Comparison of ENCODE assay signal across 9 cellular contexts in genomic region chr7:27187702-27188665, GRCh38. TPM values are rescaled to one million over a fixed set of nuclear protein-coding genes. Genes with fewer than 3 reads are reported as not detected.
DNase-seq lines count a peak whose midpoint lies in the region; ATAC-seq and TF ChIP-seq lines count a peak whose summit lies in the region.
"Had no signal": no experiment of that assay in that cellular context is flagged by ENCODE, and none has a peak within 500 bp of the region (broad histone marks: within the 10 kb centered on the region; RNA-seq: fewer than 3 reads in every experiment).

No MANE protein-coding gene starts in this region.

- DNase-seq in activated CD8-positive, alpha-beta memory T cell treated with anti-CD3 and anti-CD28 coated beads, Interleukin-2, amount 50 U/mL, for 48 hours = peak; percentile 55
- DNase-seq in kidney epithelial cell (ENCODE audit: low read depth) (no peak), iPS-NIHi11 (ENCODE audit: low spot score) (no peak), OCI-M1 (lab: John Stamatoyannopoulos, UW) (no peak)
- peak; percentile 27 for DNase-seq in stimulated activated CD8-positive, alpha-beta memory T cell treated with anti-CD3 and anti-CD28 coated beads, Interleukin-4, amount 100 ng/mL, for 48 hours
- DNase-seq: T-helper 9 cell had no signal

- no peaks in the 10 kb centered on the region for H3K9me3 ChIP-seq in HUES6 (ENCODE audit: control insufficient read depth, insufficient read depth, low read depth, low read length)

- H3K36me3 ChIP-seq in HUES6 (ENCODE audit: control insufficient read depth, insufficient read depth, low read length) = no peaks in the 10 kb centered on the region
- no peaks in the 10 kb centered on the region for H3K36me3 ChIP-seq in kidney epithelial cell (ENCODE audit: control insufficient read depth, insufficient read depth, low read length)

- H3K4me3 ChIP-seq in HUES6 (ENCODE audit: low read depth, low read length) (peak overlapping the region; percentile 37), kidney epithelial cell (ENCODE audit: low read depth, low read length) (peak overlapping the region; percentile 52)

- H3K27ac ChIP-seq in HUES6 (ENCODE audit: low read depth, low read length) = no peak overlapping the region

- peaks cover 49% of the 10 kb centered on the region for H3K4me1 ChIP-seq in HUES6 (ENCODE audit: control insufficient read depth, insufficient read depth, low read length)

- no peak for TF ChIP-seq CTCF in kidney epithelial cell (IDR thresholded peaks at IDR 0.05; ENCODE audit: insufficient read depth, low read length, poor library complexity, severe bottlenecking)

- H3K9ac ChIP-seq in HUES6 (ENCODE audit: low read length) = peak overlapping the region; percentile 51

- H3K27me3 ChIP-seq in HUES6 (ENCODE audit: control insufficient read depth, insufficient read depth, low read length) (peaks cover 100% of the 10 kb centered on the region), kidney epithelial cell (ENCODE audit: control insufficient read depth, insufficient read depth, low read length) (peaks cover 16% of the 10 kb centered on the region)

- ATAC-seq in HG02763 (IDR thresholded peaks at IDR 0.05; ENCODE audit: unreplicated experiment) = no peak
- ATAC-seq in HG03439 (IDR thresholded peaks at IDR 0.05; ENCODE audit: unreplicated experiment) = no peak

RNA-seq across cellular contexts. Expression of gene HOXA11, which starts 3.0 kb away (rescaled TPM):
- total RNA-seq in kidney epithelial cell = 11.4 and 17.3 TPM in 2 replicates

RNA-seq across cellular contexts. Expression of gene HOXA13, which starts 11.9 kb away (rescaled TPM):
- total RNA-seq in kidney epithelial cell = not detected in 2 replicates

RNA-seq across cellular contexts. Expression of gene HOXA10, which starts 13.9 kb away (rescaled TPM):
- total RNA-seq in kidney epithelial cell = 29.1 and 30.9 TPM in 2 replicates

RNA-seq across cellular contexts. Expression of gene HOXA9, which starts 22.6 kb away (rescaled TPM):
- total RNA-seq in kidney epithelial cell = 46.5 and 53.7 TPM in 2 replicates

RNA-seq across cellular contexts. Expression of gene HOXA7, which starts 31.5 kb away (rescaled TPM):
- 28.8 and 34.2 TPM in 2 replicates for total RNA-seq in kidney epithelial cell

Comparison
In these comparisons a context has a peak if more than half of its experiments do, and no peak if none do; other contexts are left out.
1. DNase-seq: peak in activated CD8-positive, alpha-beta memory T cell treated with anti-CD3 and anti-CD28 coated beads, Interleukin-2, amount 50 U/mL, for 48 hours (single experiment) and stimulated activated CD8-positive, alpha-beta memory T cell treated with anti-CD3 and anti-CD28 coated beads, Interleukin-4, amount 100 ng/mL, for 48 hours (single experiment); none in kidney epithelial cell (single experiment), iPS-NIHi11 (single experiment) and OCI-M1 (single experiment).